In the genomic region with DNA sequence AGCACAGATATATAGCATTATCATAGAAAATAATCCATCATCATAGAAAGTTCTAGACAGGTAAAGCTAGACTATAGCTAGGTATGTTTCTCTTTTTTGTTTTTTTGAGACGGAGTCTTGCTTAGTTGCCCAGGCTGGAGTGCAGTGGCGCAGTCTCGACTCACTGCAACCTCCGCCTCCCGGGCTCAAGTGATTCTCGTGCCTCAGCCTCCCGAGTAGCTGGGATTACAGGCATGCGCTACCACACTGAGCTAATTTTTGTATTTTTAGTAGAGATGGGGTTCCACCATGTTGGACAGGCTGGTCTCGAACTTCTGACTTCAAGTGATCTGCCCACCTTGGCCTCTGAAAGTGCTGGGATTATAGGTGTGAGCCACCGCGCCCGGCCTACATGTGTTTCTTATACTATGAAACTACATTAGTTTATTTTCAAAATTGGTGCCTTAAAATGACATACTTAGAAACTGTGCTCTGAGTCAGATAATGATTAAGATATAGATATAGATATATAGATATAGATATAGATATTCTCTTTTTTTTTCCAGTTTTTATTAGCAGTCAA, we compare ENCODE assay signal across 8 cellular contexts. TPM values are rescaled to one million over a fixed set of nuclear protein-coding genes. Genes with fewer than 3 reads are reported as not detected.
DNase-seq lines count a peak whose midpoint lies in the region; ATAC-seq and TF ChIP-seq lines count a peak whose summit lies in the region.
"Not testable (repeated sequence)": the region's sequence is repeated elsewhere in the genome, so short reads cannot be mapped to it uniquely, and the experiment has no call there.

No MANE protein-coding gene starts in this region.

- H3K9me3 ChIP-seq in CD8-positive, alpha-beta memory T cell (ENCODE audit: low read length); esophagus muscularis mucosa; left lung; trophoblast cell (ENCODE audit: insufficient read depth, low read depth, low read length); tibial artery: not testable (repeated sequence)
- H3K9me3 ChIP-seq in KOPT-K1 (ENCODE audit: insufficient read depth, low read length, poor library complexity, severe bottlenecking), result peaks cover 25% of the 10 kb centered on the region

- WGBS in esophagus muscularis mucosa, result 93% methylated on average over 12 of the region's 12 CpGs
- WGBS in trophoblast cell (ENCODE audit: extremely low coverage, insufficient coverage, insufficient read length), result no CpG with 5 or more reads among the region's 12 CpGs

- not testable (repeated sequence) for TF ChIP-seq EP300 in esophagus muscularis mucosa (IDR thresholded peaks at IDR 0.05)

- H3K4me1 Mint-ChIP-seq in CD8-positive, alpha-beta memory T cell, result peaks cover 35 to 63% (median 62%) of the 10 kb centered on the region in 3 donors
- H3K4me1 Mint-ChIP-seq in WTC11, result peaks cover 21% of the 10 kb centered on the region

- not testable (repeated sequence) for DNase-seq in CD8-positive, alpha-beta memory T cell; WTC11 (ENCODE audit: low spot score); astrocyte of the cerebellum (ENCODE audit: low read depth); esophagus muscularis mucosa (ENCODE audit: extremely low spot score); left lung; trophoblast cell; tibial artery

- H3K79me1 ChIP-seq in trophoblast cell (ENCODE audit: low read length), result not testable (repeated sequence)

- H2BK5ac ChIP-seq in trophoblast cell (ENCODE audit: low read depth, low read length, poor library complexity), result peak overlapping the region; percentile 13

- H4K12ac ChIP-seq in trophoblast cell (ENCODE audit: low read depth, low read length), result not testable (repeated sequence)

- TF ChIP-seq POLR2A in esophagus muscularis mucosa (IDR thresholded peaks at IDR 0.05; ENCODE audit: low read depth), result not testable (repeated sequence)

- not testable (repeated sequence) for H3K14ac ChIP-seq in trophoblast cell (ENCODE audit: low read length)

- H3K27me3 Mint-ChIP-seq in CD8-positive, alpha-beta memory T cell; WTC11 (ENCODE audit: low read depth): not testable (repeated sequence)

- not testable (repeated sequence) for H2BK12ac ChIP-seq in trophoblast cell (ENCODE audit: low read length)

- H3K27ac ChIP-seq in CD8-positive, alpha-beta memory T cell (ENCODE audit: low read depth, low read length); left lung; trophoblast cell (ENCODE audit: low read depth, low read length): not testable (repeated sequence)
- peak overlapping the region; percentile 90 for H3K27ac ChIP-seq in KOPT-K1 (ENCODE audit: low read depth, low read length, poor library complexity, severe bottlenecking)
- peak overlapping the region in 2 of 4 donors; percentile 94 to 96 for H3K27ac ChIP-seq in esophagus muscularis mucosa (replicated peaks in 1 of 4)
- peak overlapping the region in 1 of 2 donors; percentile 99 for H3K27ac ChIP-seq in tibial artery

- not testable (repeated sequence) for TF ChIP-seq CTCF in WTC11 (IDR thresholded peaks at IDR 0.05); astrocyte of the cerebellum (IDR thresholded peaks at IDR 0.05; ENCODE audit: low read depth, low read length, missing control alignments); esophagus muscularis mucosa (IDR thresholded peaks at IDR 0.05); left lung (IDR thresholded peaks at IDR 0.05); tibial artery (IDR thresholded peaks at IDR 0.05)

- H2BK120ac ChIP-seq in trophoblast cell (ENCODE audit: insufficient read depth, low read length, poor library complexity), result not testable (repeated sequence)

- H3K23ac ChIP-seq in trophoblast cell (ENCODE audit: low read length), result not testable (repeated sequence)

- H2AK5ac ChIP-seq in trophoblast cell (ENCODE audit: low read length), result not testable (repeated sequence)

- CTCF ChIA-PET in CD8-positive, alpha-beta memory T cell (lab: Charles Lee), result not testable (repeated sequence)
- CTCF ChIA-PET in WTC11 (lab: Charles Lee), result interaction anchor here (0.6 kb wide), 1 partner anchor 30 kb away, joined by 3 read pairs; no protein-coding TSS in a partner anchor

- H3K4me2 ChIP-seq in trophoblast cell (ENCODE audit: low read length), result peak overlapping the region; percentile 56

- intact Hi-C loops in esophagus muscularis mucosa (cut with DNase I); left lung (cut with DNase I); tibial artery (cut with DNase I; ENCODE audit: low total_unique reads): not testable (repeated sequence)

- H3K4ac ChIP-seq in trophoblast cell (ENCODE audit: low read depth, low read length), result peak overlapping the region; percentile 75

- H2AFZ ChIP-seq in trophoblast cell (ENCODE audit: insufficient read depth, low read length, poor library complexity), result not testable (repeated sequence)

- in situ Hi-C loops in astrocyte of the cerebellum (cut with HindIII; ENCODE audit: low sequenced_read_pairs), result not testable (repeated sequence)

- not testable (repeated sequence) for H3K36me3 ChIP-seq in CD8-positive, alpha-beta memory T cell (ENCODE audit: insufficient read depth, low read length)
- H3K36me3 ChIP-seq in KOPT-K1 (ENCODE audit: insufficient read depth, low read length), result peaks cover 42% of the 10 kb centered on the region
- H3K36me3 ChIP-seq in esophagus muscularis mucosa, result peaks cover 0 to 16% (median 11%) of the 10 kb centered on the region in 4 donors
- peaks cover 0 to 13% of the 10 kb centered on the region in 2 donors for H3K36me3 ChIP-seq in left lung
- peaks cover 7 to 10% of the 10 kb centered on the region in 2 experiments for H3K36me3 ChIP-seq in trophoblast cell (ENCODE audit: control insufficient read depth in 1 of 2, insufficient read depth in 2 of 2, low read length in 2 of 2)
- H3K36me3 ChIP-seq in tibial artery, result peaks cover 0 to 13% (median 10%) of the 10 kb centered on the region in 3 donors

- not testable (repeated sequence) for ATAC-seq in WTC11, left lung

- POLR2A ChIA-PET in CD8-positive, alpha-beta memory T cell (lab: Charles Lee); WTC11 (lab: Charles Lee): not testable (repeated sequence)

- H3K4me3 Mint-ChIP-seq in CD8-positive, alpha-beta memory T cell, result peak overlapping the region; percentile 89 to 98 (median 95)
- peak overlapping the region; percentile 97 for H3K4me3 Mint-ChIP-seq in WTC11

- peaks cover 13 to 34% (median 16%) of the 10 kb centered on the region in 3 donors for H3K36me3 Mint-ChIP-seq in CD8-positive, alpha-beta memory T cell
- peaks cover 41% of the 10 kb centered on the region for H3K36me3 Mint-ChIP-seq in WTC11

- H3K79me2 ChIP-seq in trophoblast cell (ENCODE audit: control insufficient read depth, insufficient read depth, low read length, poor library complexity), result peaks cover 16% of the 10 kb centered on the region

- peaks cover 24% of the 10 kb centered on the region for H3K4me1 ChIP-seq in CD8-positive, alpha-beta memory T cell (ENCODE audit: insufficient read depth, low read length)
- H3K4me1 ChIP-seq in esophagus muscularis mucosa, result peaks cover 18 to 35% (median 30%) of the 10 kb centered on the region in 4 donors
- peaks cover 15 to 32% of the 10 kb centered on the region in 2 donors for H3K4me1 ChIP-seq in left lung
- H3K4me1 ChIP-seq in trophoblast cell (ENCODE audit: control insufficient read depth in 1 of 2, insufficient read depth in 2 of 2, low read length in 2 of 2), result not testable (repeated sequence)
- peaks cover 0 to 29% (median 14%) of the 10 kb centered on the region in 4 donors for H3K4me1 ChIP-seq in tibial artery

- H3K9ac ChIP-seq in trophoblast cell (ENCODE audit: low read length), result not testable (repeated sequence)

- not testable (repeated sequence) for H4K91ac ChIP-seq in trophoblast cell (ENCODE audit: low read depth, low read length)

- not testable (repeated sequence) for H4K8ac ChIP-seq in trophoblast cell (ENCODE audit: low read depth, low read length)

- H3K9me3 Mint-ChIP-seq in CD8-positive, alpha-beta memory T cell, result not testable (repeated sequence)
- H3K9me3 Mint-ChIP-seq in WTC11, result peaks cover 21% of the 10 kb centered on the region

- not testable (repeated sequence) for H3K27me3 ChIP-seq in CD8-positive, alpha-beta memory T cell (ENCODE audit: insufficient read depth, low read length, poor library complexity, severe bottlenecking); esophagus muscularis mucosa; left lung; trophoblast cell (ENCODE audit: insufficient read depth, low read length); tibial artery

- peak overlapping the region in 5 of 8 donors; percentile 26 to 97 (median 58) for H3K27ac Mint-ChIP-seq in CD8-positive, alpha-beta memory T cell
- not testable (repeated sequence) for H3K27ac Mint-ChIP-seq in WTC11

- H3K4me3 ChIP-seq in CD8-positive, alpha-beta memory T cell (ENCODE audit: low read length), result peak overlapping the region; percentile 94
- H3K4me3 ChIP-seq in astrocyte of the cerebellum (ENCODE audit: low read depth, low read length) (peak overlapping the region; percentile 98), esophagus muscularis mucosa (peak overlapping the region; percentile 69 to 94 (median 82)), left lung (peak overlapping the region; percentile 72), tibial artery (peak overlapping the region; percentile 71 to 95)
- not testable (repeated sequence) for H3K4me3 ChIP-seq in trophoblast cell (ENCODE audit: low read depth, low read length)

- H3K18ac ChIP-seq in trophoblast cell (ENCODE audit: low read length), result not testable (repeated sequence)

RNA-seq across cellular contexts. Expression of gene C2orf69, which starts 1.5 kb away (rescaled TPM):
- total RNA-seq in CD8-positive, alpha-beta memory T cell, result 10 to 100 TPM; 19.8 to 20.9 TPM
- 12.9 TPM for polyA plus RNA-seq in CD8-positive, alpha-beta memory T cell
- total RNA-seq in WTC11 (2021), result 25.8 to 29.9 TPM (median 26.5 TPM) in 3 replicates
- total RNA-seq in esophagus muscularis mucosa, result 10 to 100 TPM; 10.4 to 15.0 (median 12.0) TPM
- 10 to 100 TPM; 10.2 to 11.6 TPM for total RNA-seq in left lung
- polyA plus RNA-seq in trophoblast cell (2013), result 7.7 and 7.9 TPM in 2 replicates

RNA-seq across cellular contexts. Expression of gene TYW5, which starts 42.7 kb away (rescaled TPM):
- total RNA-seq in CD8-positive, alpha-beta memory T cell, result 10 to 100 TPM in 1 of 2 experiments, 1 to 10 TPM in 1; 10.0 to 10.6 TPM
- 4.1 TPM for polyA plus RNA-seq in CD8-positive, alpha-beta memory T cell
- total RNA-seq in WTC11 (2021) (13.5 to 15.2 TPM (median 13.8 TPM) in 3 replicates), esophagus muscularis mucosa (1 to 10 TPM; 3.5 to 7.5 (median 4.3) TPM), left lung (1 to 10 TPM; 6.2 to 6.3 TPM)
- 4.1 and 4.4 TPM in 2 replicates for polyA plus RNA-seq in trophoblast cell (2013)

RNA-seq across cellular contexts. Expression of gene MAIP1, which starts 42.7 kb away (rescaled TPM):
- 10 to 100 TPM; 40.8 TPM for total RNA-seq in CD8-positive, alpha-beta memory T cell
- 17.2 TPM for polyA plus RNA-seq in CD8-positive, alpha-beta memory T cell
- total RNA-seq in WTC11 (2021) (25.0 to 29.3 TPM (median 27.0 TPM) in 3 replicates), esophagus muscularis mucosa (10 to 100 TPM in 3 of 4 donors, 1 to 10 TPM in 1; 8.3 to 28.1 (median 14.7) TPM), left lung (10 to 100 TPM; 14.7 to 20.2 TPM)
- polyA plus RNA-seq in trophoblast cell (2013), result 17.8 and 18.6 TPM in 2 replicates
